In genomic region chr19:16074488-16075365, GRCh38 we compare ENCODE assay signal across 10 cellular contexts. TPM values are rescaled to one million over a fixed set of nuclear protein-coding genes. Genes with fewer than 3 reads are reported as not detected.
DNase-seq lines count a peak whose midpoint lies in the region; ATAC-seq, FAIRE-seq and TF ChIP-seq lines count a peak whose summit lies in the region.
"Had no signal": no experiment of that assay in that cellular context is flagged by ENCODE, and none has a peak within 500 bp of the region (broad histone marks: within the 10 kb centered on the region; RNA-seq: fewer than 3 reads in every experiment).

No MANE protein-coding gene starts in this region.

- CTCF ChIA-PET in activated naive CD4-positive, alpha-beta T cell treated with anti-CD3 and anti-CD28 coated beads, Interleukin-2, amount 10 ng/mL, durations not matched to agents 7 days and 5 days (lab: Charles Lee): interaction anchor here (0.7 to 3.3 kb wide), 7 partner anchors 9 to 107 kb away, joined by 3 to 14 read pairs (median 4); no protein-coding TSS in a partner anchor

- H3K9me3 ChIP-seq in astrocyte (ENCODE audit: insufficient read depth, low read depth, low read length) (no peaks in the 10 kb centered on the region), muscle layer of duodenum (ENCODE audit: control insufficient read depth in 1 of 2, low read length in 2 of 2) (no peaks in the 10 kb centered on the region), upper lobe of left lung (no peaks in the 10 kb centered on the region)

- peak overlapping the region; percentile 86 for H3K4me2 ChIP-seq in astrocyte (ENCODE audit: low read length)

- H3K9ac ChIP-seq in astrocyte (ENCODE audit: low read length): no peak overlapping the region

- no peak for ATAC-seq in upper lobe of left lung (ENCODE audit: low FRiP score in 2 of 2)
- ATAC-seq in GM19452 (IDR thresholded peaks at IDR 0.05; ENCODE audit: unreplicated experiment): no peak

- FAIRE-seq in astrocyte (lab: Jason Lieb, UNC): no peak

- H3K4me1 ChIP-seq in astrocyte (ENCODE audit: insufficient read depth, low read length): peaks cover 34% of the 10 kb centered on the region
- peaks cover 14 to 31% of the 10 kb centered on the region in 2 donors for H3K4me1 ChIP-seq in muscle layer of duodenum (ENCODE audit: control insufficient read depth in 1 of 2, insufficient read depth in 2 of 2, low read length in 2 of 2)
- peaks cover 50 to 72% (median 51%) of the 10 kb centered on the region in 4 donors for H3K4me1 ChIP-seq in upper lobe of left lung

- H4K20me1 ChIP-seq in astrocyte (ENCODE audit: insufficient read depth, low read length): peaks cover 14% of the 10 kb centered on the region

- H3K4me3 ChIP-seq in astrocyte (ENCODE audit: insufficient read depth, low read depth, low read length) (no peak overlapping the region), muscle layer of duodenum (ENCODE audit: low read depth in 1 of 2, low read length in 2 of 2) (peak overlapping the region in 1 of 2 donors; percentile 81), upper lobe of left lung (no peak overlapping the region)

- H3K27ac Mint-ChIP-seq in activated naive CD4-positive, alpha-beta T cell treated with anti-CD3 and anti-CD28 coated beads, Interleukin-2, amount 10 ng/mL, durations not matched to agents 7 days and 5 days: peak overlapping the region; percentile 95
- peak overlapping the region; percentile 91 for H3K27ac Mint-ChIP-seq in astrocyte (ENCODE audit: unreplicated experiment)

- H3K36me3 ChIP-seq in astrocyte (ENCODE audit: insufficient read depth, low read length) (no peaks in the 10 kb centered on the region), muscle layer of duodenum (ENCODE audit: control insufficient read depth in 1 of 2, insufficient read depth in 2 of 2, low read length in 2 of 2) (peaks cover 0 to 17% of the 10 kb centered on the region in 2 donors), upper lobe of left lung (peaks cover 0 to 7% (median 0%) of the 10 kb centered on the region in 4 donors)

- TF ChIP-seq EP300 in upper lobe of left lung (IDR thresholded peaks at IDR 0.05): no peak

- H2AFZ ChIP-seq in astrocyte (ENCODE audit: low read depth, low read length): no peak overlapping the region

- peaks cover 72% of the 10 kb centered on the region for H3K79me2 ChIP-seq in astrocyte (ENCODE audit: insufficient read depth, low read length)

- WGBS in upper lobe of left lung, 2 donors: 95 to 97% methylated on average over 10 of the region's 10 CpGs

- peak overlapping the region; percentile 84 for H3K4me3 Mint-ChIP-seq in activated naive CD4-positive, alpha-beta T cell treated with anti-CD3 and anti-CD28 coated beads, Interleukin-2, amount 10 ng/mL, durations not matched to agents 7 days and 5 days
- peak overlapping the region; percentile 87 for H3K4me3 Mint-ChIP-seq in astrocyte (ENCODE audit: unreplicated experiment)

- no peak for DNase-seq in activated naive CD4-positive, alpha-beta T cell treated with anti-CD3 and anti-CD28 coated beads, Interleukin-2, amount 10 ng/mL, durations not matched to agents 7 days and 5 days
- no peak for DNase-seq in activated naive CD4-positive, alpha-beta T cell (lab: John Stamatoyannopoulos, UW)
- DNase-seq in astrocyte (ENCODE audit: low read depth) (no peak), upper lobe of left lung (no peak), NCI-H1417 (lab: John Stamatoyannopoulos, UW) (no peak), iPS-NIHi11 (ENCODE audit: low spot score) (no peak)
- DNase-seq: NCI-H1092; stimulated activated CD4-positive, alpha-beta T cell treated with anti-CD3 and anti-CD28 coated beads, Interleukin-4, amount 100 ng/mL, for 1 hour had no signal

- no peaks in the 10 kb centered on the region for H3K27me3 Mint-ChIP-seq in activated naive CD4-positive, alpha-beta T cell treated with anti-CD3 and anti-CD28 coated beads, Interleukin-2, amount 10 ng/mL, durations not matched to agents 7 days and 5 days
- H3K27me3 Mint-ChIP-seq in astrocyte (ENCODE audit: low read depth, unreplicated experiment): no peaks in the 10 kb centered on the region

- H3K27me3 ChIP-seq in astrocyte (ENCODE audit: insufficient read depth, low read length) (no peaks in the 10 kb centered on the region), muscle layer of duodenum (ENCODE audit: low read depth, low read length) (no peaks in the 10 kb centered on the region), upper lobe of left lung (no peaks in the 10 kb centered on the region)

- H3K27ac ChIP-seq in astrocyte (ENCODE audit: low read depth, low read length): no peak overlapping the region
- peak overlapping the region; percentile 89 for H3K27ac ChIP-seq in muscle layer of duodenum (ENCODE audit: low read length)
- H3K27ac ChIP-seq in upper lobe of left lung: peak overlapping the region in 3 of 4 donors; percentile 99 to 100 (median 99)

- peaks cover 21% of the 10 kb centered on the region for H3K36me3 Mint-ChIP-seq in activated naive CD4-positive, alpha-beta T cell treated with anti-CD3 and anti-CD28 coated beads, Interleukin-2, amount 10 ng/mL, durations not matched to agents 7 days and 5 days
- H3K36me3 Mint-ChIP-seq in astrocyte (ENCODE audit: low read depth, unreplicated experiment): peaks cover 7% of the 10 kb centered on the region

- no peak for TF ChIP-seq POLR2A in upper lobe of left lung (IDR thresholded peaks at IDR 0.05)

- no peaks in the 10 kb centered on the region for H3K9me3 Mint-ChIP-seq in activated naive CD4-positive, alpha-beta T cell treated with anti-CD3 and anti-CD28 coated beads, Interleukin-2, amount 10 ng/mL, durations not matched to agents 7 days and 5 days
- no peaks in the 10 kb centered on the region for H3K9me3 Mint-ChIP-seq in astrocyte (ENCODE audit: unreplicated experiment)

- peaks cover 60% of the 10 kb centered on the region for H3K4me1 Mint-ChIP-seq in activated naive CD4-positive, alpha-beta T cell treated with anti-CD3 and anti-CD28 coated beads, Interleukin-2, amount 10 ng/mL, durations not matched to agents 7 days and 5 days
- peaks cover 21% of the 10 kb centered on the region for H3K4me1 Mint-ChIP-seq in astrocyte (ENCODE audit: low read depth, unreplicated experiment)

- no peak for TF ChIP-seq CTCF in astrocyte (IDR thresholded peaks at IDR 0.05; ENCODE audit: insufficient read depth, low read depth, low read length)
- TF ChIP-seq CTCF in upper lobe of left lung (IDR thresholded peaks at IDR 0.05): no peak

RNA-seq across cellular contexts. Expression of gene TPM4, which starts 1.6 kb away (rescaled TPM):
- total RNA-seq in astrocyte (811 and 843 TPM in 2 replicates), upper lobe of left lung (100 to 1,000 TPM; 258 to 569 (median 392) TPM)

RNA-seq across cellular contexts. Expression of gene RAB8A, which starts 37.0 kb away (rescaled TPM):
- total RNA-seq in astrocyte (80.5 and 82.8 TPM in 2 replicates), upper lobe of left lung (100 to 1,000 TPM in 1 of 6 donors, 10 to 100 TPM in 5; 29.3 to 117 (median 60.6) TPM)
